Comparison of ENCODE assay signal across 17 cellular contexts in the genomic region with DNA sequence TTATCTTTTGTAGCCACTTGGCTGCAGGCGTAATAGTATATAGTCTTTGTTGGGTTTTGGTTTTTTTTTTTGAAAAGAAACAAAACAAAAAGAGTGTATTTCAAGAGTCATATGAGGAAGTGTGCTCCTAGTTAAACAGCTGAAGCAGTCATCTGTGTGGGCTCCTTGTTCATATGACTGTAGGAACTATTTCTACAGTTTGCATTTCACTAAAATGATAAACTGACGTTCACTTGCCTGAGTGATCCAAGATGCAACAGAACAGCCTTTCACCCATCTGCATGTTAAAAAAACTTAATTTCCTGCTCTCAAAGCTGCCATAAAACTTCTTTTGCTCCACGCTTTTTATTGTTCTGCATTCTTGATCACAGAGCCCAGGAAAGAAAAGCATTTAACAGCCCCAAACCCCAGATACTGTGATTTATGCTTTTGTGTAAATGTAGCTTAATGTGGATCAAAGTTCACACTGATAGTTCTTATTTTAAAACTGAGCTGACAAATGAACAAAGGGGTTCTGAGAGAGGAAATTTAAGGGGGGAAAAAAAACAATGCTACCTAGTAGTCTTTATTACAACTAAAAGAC. TPM values are rescaled to one million over a fixed set of nuclear protein-coding genes. Genes with fewer than 3 reads are reported as not detected.
DNase-seq lines count a peak whose midpoint lies in the region; ATAC-seq and TF ChIP-seq lines count a peak whose summit lies in the region.
"Had no signal": no experiment of that assay in that cellular context is flagged by ENCODE, and none has a peak within 500 bp of the region (broad histone marks: within the 10 kb centered on the region; RNA-seq: fewer than 3 reads in every experiment).

No MANE protein-coding gene starts in this region.

- no peak for TF ChIP-seq POLR2A in sigmoid colon (IDR thresholded peaks at IDR 0.05)

- no peaks in the 10 kb centered on the region for H3K9me3 ChIP-seq in colonic mucosa
- no peaks in the 10 kb centered on the region for H3K9me3 ChIP-seq in sigmoid colon
- H3K9me3 ChIP-seq in WERI-Rb-1 (ENCODE audit: severe bottlenecking), result no peaks in the 10 kb centered on the region
- H3K9me3 ChIP-seq: SJCRH30, thyroid gland had no signal

- H3K4me3 ChIP-seq in colonic mucosa, result no peak overlapping the region
- H3K4me3 ChIP-seq in sigmoid colon, result no peak overlapping the region
- H3K4me3 ChIP-seq in WERI-Rb-1 (ENCODE audit: low read depth, low read length), result no peak overlapping the region
- H3K4me3 ChIP-seq: SJCRH30, skin epidermis, thyroid gland had no signal

- ATAC-seq in GM18867 (IDR thresholded peaks at IDR 0.05; ENCODE audit: unreplicated experiment) (peak; percentile 31), HG02798 (IDR thresholded peaks at IDR 0.05; ENCODE audit: poor library complexity, unreplicated experiment) (peak; percentile 25)
- ATAC-seq: left lobe of liver had no signal

- 10 to 34% methylated on average over 3 of the region's 3 CpGs for WGBS in sigmoid colon, 2 donors

- DNase-seq in colonic mucosa (no peak), sigmoid colon (no peak), WERI-Rb-1 (no peak), putamen (ENCODE audit: low spot score) (no peak), NCI-H524 treated with DMSO at 0.1 percent for 48 hours (lab: John Stamatoyannopoulos, UW) (no peak), nucleus accumbens (lab: John Stamatoyannopoulos, UW) (no peak)
- DNase-seq: activated CD8-positive, alpha-beta memory T cell treated with anti-CD3 and anti-CD28 coated beads, Interleukin-2, amount 50 U/mL, for 48 hours; COR-L47; KG1; NCI-H187; NCI-H82; SJCRH30; thyroid gland had no signal

- H3K27ac ChIP-seq in colonic mucosa (peak overlapping the region; percentile 5), sigmoid colon (peak overlapping the region in 3 of 4 donors; percentile 46 to 89 (median 88)), WERI-Rb-1 (no peak overlapping the region)
- H3K27ac ChIP-seq: SJCRH30 had no signal

- H3K27me3 ChIP-seq in colonic mucosa (no peaks in the 10 kb centered on the region), sigmoid colon (no peaks in the 10 kb centered on the region), WERI-Rb-1 (ENCODE audit: insufficient read depth, low read depth, severe bottlenecking) (no peaks in the 10 kb centered on the region)
- H3K27me3 ChIP-seq: SJCRH30, thyroid gland had no signal

- H3K4me1 ChIP-seq in colonic mucosa (peaks cover 8% of the 10 kb centered on the region), sigmoid colon (peaks cover 0 to 96% (median 79%) of the 10 kb centered on the region in 4 donors)

- H3K36me3 ChIP-seq in colonic mucosa, result no peaks in the 10 kb centered on the region
- H3K36me3 ChIP-seq in sigmoid colon, result no peaks in the 10 kb centered on the region
- peaks cover 19% of the 10 kb centered on the region for H3K36me3 ChIP-seq in WERI-Rb-1
- H3K36me3 ChIP-seq: SJCRH30, thyroid gland had no signal

- intact Hi-C loops in colonic mucosa (cut with DNase I), result no loop called here
- intact Hi-C loops in sigmoid colon (cut with DNase I), result no loop called here

- no peak for TF ChIP-seq EP300 in sigmoid colon (IDR thresholded peaks at IDR 0.05)

- TF ChIP-seq CTCF in colonic mucosa (IDR thresholded peaks at IDR 0.05) (no peak), sigmoid colon (IDR thresholded peaks at IDR 0.05) (no peak), WERI-Rb-1 (IDR thresholded peaks at IDR 0.05; ENCODE audit: low read depth, low read length) (no peak)

- H3K9ac ChIP-seq in colonic mucosa (ENCODE audit: low read depth in 2 of 2, low read length in 2 of 2), result no peak overlapping the region

RNA-seq across cellular contexts. Expression of a gene that starts 43.9 kb away (rescaled TPM):
- 10 to 100 TPM; 14.6 to 20.0 TPM for total RNA-seq in colonic mucosa
- total RNA-seq in sigmoid colon, result 10 to 100 TPM; 17.9 to 30.7 (median 24.0) TPM
- 1 to 10 TPM; 5.1 to 9.4 (median 6.6) TPM for polyA plus RNA-seq in sigmoid colon
